ENCODE assay signal across 8 cellular contexts in genomic region chr14:31208546-31209424, GRCh38. TPM values are rescaled to one million over a fixed set of nuclear protein-coding genes. Genes with fewer than 3 reads are reported as not detected.
DNase-seq lines count a peak whose midpoint lies in the region; ATAC-seq and TF ChIP-seq lines count a peak whose summit lies in the region.

No MANE protein-coding gene starts in this region.

- peaks cover 14% of the 10 kb centered on the region for H3K4me1 ChIP-seq in RWPE2 (ENCODE audit: insufficient read depth, poor library complexity, severe bottlenecking)

- no peaks in the 10 kb centered on the region for H3K27me3 ChIP-seq in RWPE2 (ENCODE audit: insufficient read depth, poor library complexity, severe bottlenecking)

- H3K4me3 ChIP-seq in GM12864 (ENCODE audit: low read depth, low read length), result peak overlapping the region; percentile 79
- H3K4me3 ChIP-seq in RWPE2 (ENCODE audit: severe bottlenecking), result peak overlapping the region; percentile 90

- DNase-seq in GM12864 (ENCODE audit: low read depth) (no peak), RWPE2 (ENCODE audit: low spot score) (peak; percentile 11), chondrocyte (ENCODE audit: low spot score) (no peak), iPS-NIHi7 (ENCODE audit: extremely low spot score) (no peak), NCI-H526 treated with DMSO at 0.1 percent for 48 hours (lab: John Stamatoyannopoulos, UW) (no peak), MV-4-11 (lab: John Stamatoyannopoulos, UW) (no peak)
- DNase-seq in natural killer cell treated with Interleukin-12 subunit alpha and Interleukin-12 subunit beta and Interleukin-15 and Interleukin-18, amount 100 ng/mL, for 72 hours (ENCODE audit: low spot score), result no peak

- peaks cover 19% of the 10 kb centered on the region for H3K36me3 ChIP-seq in RWPE2 (ENCODE audit: low read depth)

- H3K27ac ChIP-seq in RWPE2 (ENCODE audit: poor library complexity, severe bottlenecking), result peak overlapping the region; percentile 82

- TF ChIP-seq CTCF in GM12864 (IDR thresholded peaks at IDR 0.05; ENCODE audit: low read depth, low read length, missing control alignments) (no peak), RWPE2 (IDR thresholded peaks at IDR 0.05; ENCODE audit: poor library complexity, severe bottlenecking) (no peak), chondrocyte (IDR thresholded peaks at IDR 0.05) (no peak)

- peaks cover 31% of the 10 kb centered on the region for H3K4me1 Mint-ChIP-seq in chondrocyte (ENCODE audit: low read depth)
- H3K4me1 Mint-ChIP-seq in natural killer cell treated with Interleukin-12 subunit alpha and Interleukin-12 subunit beta and Interleukin-15 and Interleukin-18, amount 100 ng/mL, for 72 hours (ENCODE audit: low read depth in 2 of 2), result peaks cover 28 to 42% of the 10 kb centered on the region in 2 donors

- H3K9me3 ChIP-seq in RWPE2 (ENCODE audit: severe bottlenecking), result no peaks in the 10 kb centered on the region

- H3K4me3 Mint-ChIP-seq in chondrocyte (ENCODE audit: unreplicated experiment), result peak overlapping the region; percentile 94
- peak overlapping the region; percentile 96 for H3K4me3 Mint-ChIP-seq in natural killer cell treated with Interleukin-12 subunit alpha and Interleukin-12 subunit beta and Interleukin-15 and Interleukin-18, amount 100 ng/mL, for 72 hours

- no peaks in the 10 kb centered on the region for H3K27me3 Mint-ChIP-seq in chondrocyte (ENCODE audit: low read depth)
- no peaks in the 10 kb centered on the region for H3K27me3 Mint-ChIP-seq in natural killer cell treated with Interleukin-12 subunit alpha and Interleukin-12 subunit beta and Interleukin-15 and Interleukin-18, amount 100 ng/mL, for 72 hours

- ATAC-seq in RWPE2 (ENCODE audit: low read depth) (no peak), HG03342 (IDR thresholded peaks at IDR 0.05; ENCODE audit: unreplicated experiment) (no peak)
- no peak for ATAC-seq in natural killer cell treated with Interleukin-12 subunit alpha and Interleukin-12 subunit beta and Interleukin-15 and Interleukin-18, amount 100 ng/mL, for 72 hours

- H3K27ac Mint-ChIP-seq in chondrocyte (ENCODE audit: unreplicated experiment), result peak overlapping the region; percentile 100
- H3K27ac Mint-ChIP-seq in natural killer cell treated with Interleukin-12 subunit alpha and Interleukin-12 subunit beta and Interleukin-15 and Interleukin-18, amount 100 ng/mL, for 72 hours, result peak overlapping the region; percentile 98 to 99

- H3K9me3 Mint-ChIP-seq in chondrocyte (ENCODE audit: low read depth), result no peaks in the 10 kb centered on the region
- H3K9me3 Mint-ChIP-seq in natural killer cell treated with Interleukin-12 subunit alpha and Interleukin-12 subunit beta and Interleukin-15 and Interleukin-18, amount 100 ng/mL, for 72 hours, result no peaks in the 10 kb centered on the region

- peaks cover 4% of the 10 kb centered on the region for H3K36me3 Mint-ChIP-seq in chondrocyte (ENCODE audit: low read depth)
- H3K36me3 Mint-ChIP-seq in natural killer cell treated with Interleukin-12 subunit alpha and Interleukin-12 subunit beta and Interleukin-15 and Interleukin-18, amount 100 ng/mL, for 72 hours, result peaks cover 5% of the 10 kb centered on the region

RNA-seq across cellular contexts. Expression of gene HECTD1, which starts 1.2 kb away (rescaled TPM):
- total RNA-seq in chondrocyte, result 142 to 178 TPM (median 146 TPM) in 3 replicates
- 100 to 1,000 TPM in 1 of 2 donors, 10 to 100 TPM in 1; 99.1 to 135 TPM for total RNA-seq in natural killer cell treated with Interleukin-12 subunit alpha and Interleukin-12 subunit beta and Interleukin-15 and Interleukin-18, amount 100 ng/mL, for 72 hours
